8 cellular contexts compared by ENCODE assay signal in genomic region chr15:90934256-90934948, GRCh38. TPM values are rescaled to one million over a fixed set of nuclear protein-coding genes. Genes with fewer than 3 reads are reported as not detected.
DNase-seq lines count a peak whose midpoint lies in the region; ATAC-seq and TF ChIP-seq lines count a peak whose summit lies in the region.

No MANE protein-coding gene starts in this region.

- peak overlapping the region; percentile 77 for H2AFZ ChIP-seq in fibroblast of lung (ENCODE audit: low read length)

- H3K4me3 ChIP-seq in fibroblast of lung (replicated peaks in 1 of 4; ENCODE audit: control extremely low read depth in 1 of 4, insufficient read depth in 1 of 4, low read depth in 3 of 4, low read length in 4 of 4), result peak overlapping the region; percentile 76 to 89 (median 78)

- H3K4me2 ChIP-seq in fibroblast of lung (ENCODE audit: extremely low read depth, insufficient read depth, low read length), result peak overlapping the region; percentile 84

- no peaks in the 10 kb centered on the region for H3K9me3 ChIP-seq in fibroblast of lung (ENCODE audit: control insufficient read depth, insufficient read depth, low read depth, low read length)

- peaks cover 4% of the 10 kb centered on the region for H3K36me3 ChIP-seq in fibroblast of lung (ENCODE audit: control insufficient read depth, insufficient read depth, low read length)

- peak overlapping the region; percentile 95 for H3K27ac Mint-ChIP-seq in activated T-helper 1 cell treated with anti-CD3 and anti-CD28 coated beads, Interleukin-12 subunit alpha, Interleukin-12 subunit beta, Interleukin-2, Interleukin-4 antibody, amounts not matched to agents 30 ng/mL and 10 ng/mL and 1 ng/mL, durations not matched to agents 14 hours and 24 hours and 36 hours
- peak overlapping the region; percentile 90 to 99 (median 97) for H3K27ac Mint-ChIP-seq in naive thymus-derived CD8-positive, alpha-beta T cell
- H3K27ac Mint-ChIP-seq in stimulated activated memory B cell treated with anti-CD40 and anti-IgM and Interleukin-4, amounts not matched to agents 10 μg/mL and 1 μg/mL and 100 μg/mL, for 72 hours, result peak overlapping the region; percentile 68

- H3K27ac ChIP-seq in fibroblast of lung (ENCODE audit: insufficient read depth, low read length), result peak overlapping the region; percentile 75

- intact Hi-C loops in activated T-helper 1 cell treated with anti-CD3 and anti-CD28 coated beads, Interleukin-12 subunit alpha, Interleukin-12 subunit beta, Interleukin-2, Interleukin-4 antibody, amounts not matched to agents 30 ng/mL and 10 ng/mL and 1 ng/mL, durations not matched to agents 14 hours and 24 hours and 36 hours (cut with micrococcal nuclease), result loop anchor here (1.0 to 10.0 kb wide), 11 partner anchors 31 to 1950 kb away; partner anchors contain the start of genes AP3S2, CIB1, IDH2 and MAN2A2

- TF ChIP-seq CTCF in fibroblast of lung (conservative IDR thresholded peaks at IDR 0.05 in 1 of 2, IDR thresholded peaks at IDR 0.05 in 1 of 2; ENCODE audit: low read depth in 1 of 2, low read length in 2 of 2), result peak; percentile 83 to 97

- H3K4me3 Mint-ChIP-seq in activated T-helper 1 cell treated with anti-CD3 and anti-CD28 coated beads, Interleukin-12 subunit alpha, Interleukin-12 subunit beta, Interleukin-2, Interleukin-4 antibody, amounts not matched to agents 30 ng/mL and 10 ng/mL and 1 ng/mL, durations not matched to agents 14 hours and 24 hours and 36 hours, result peak overlapping the region; percentile 90
- H3K4me3 Mint-ChIP-seq in naive thymus-derived CD8-positive, alpha-beta T cell, result peak overlapping the region; percentile 83 to 99 (median 94)
- peak overlapping the region; percentile 82 for H3K4me3 Mint-ChIP-seq in stimulated activated memory B cell treated with anti-CD40 and anti-IgM and Interleukin-4, amounts not matched to agents 10 μg/mL and 1 μg/mL and 100 μg/mL, for 72 hours

- ATAC-seq in GM21723 (IDR thresholded peaks at IDR 0.05; ENCODE audit: unreplicated experiment), result peak; percentile 38
- peak; percentile 36 to 37 for ATAC-seq in naive thymus-derived CD8-positive, alpha-beta T cell
- peak; percentile 65 for ATAC-seq in stimulated activated memory B cell treated with anti-CD40 and anti-IgM and Interleukin-4, amounts not matched to agents 10 μg/mL and 1 μg/mL and 100 μg/mL, for 72 hours

- peaks cover 10% of the 10 kb centered on the region for H3K36me3 Mint-ChIP-seq in activated T-helper 1 cell treated with anti-CD3 and anti-CD28 coated beads, Interleukin-12 subunit alpha, Interleukin-12 subunit beta, Interleukin-2, Interleukin-4 antibody, amounts not matched to agents 30 ng/mL and 10 ng/mL and 1 ng/mL, durations not matched to agents 14 hours and 24 hours and 36 hours (ENCODE audit: low read depth)
- H3K36me3 Mint-ChIP-seq in naive thymus-derived CD8-positive, alpha-beta T cell, result peaks cover 0 to 12% (median 0%) of the 10 kb centered on the region in 3 donors
- peaks cover 12% of the 10 kb centered on the region for H3K36me3 Mint-ChIP-seq in stimulated activated memory B cell treated with anti-CD40 and anti-IgM and Interleukin-4, amounts not matched to agents 10 μg/mL and 1 μg/mL and 100 μg/mL, for 72 hours

- peaks cover 17% of the 10 kb centered on the region for H3K79me2 ChIP-seq in fibroblast of lung (ENCODE audit: control insufficient read depth, insufficient read depth, low read length)

- POLR2A ChIA-PET in naive thymus-derived CD8-positive, alpha-beta T cell (lab: Charles Lee), result interaction anchor here (0.5 to 12.4 kb wide), 12 partner anchors 9 to 935 kb away, joined by 3 to 237 read pairs (median 4); partner anchors contain the start of genes MAN2A2 and RCCD1

- H3K27me3 Mint-ChIP-seq in activated T-helper 1 cell treated with anti-CD3 and anti-CD28 coated beads, Interleukin-12 subunit alpha, Interleukin-12 subunit beta, Interleukin-2, Interleukin-4 antibody, amounts not matched to agents 30 ng/mL and 10 ng/mL and 1 ng/mL, durations not matched to agents 14 hours and 24 hours and 36 hours (ENCODE audit: insufficient read depth), result no peaks in the 10 kb centered on the region
- no peaks in the 10 kb centered on the region for H3K27me3 Mint-ChIP-seq in naive thymus-derived CD8-positive, alpha-beta T cell
- no peaks in the 10 kb centered on the region for H3K27me3 Mint-ChIP-seq in stimulated activated memory B cell treated with anti-CD40 and anti-IgM and Interleukin-4, amounts not matched to agents 10 μg/mL and 1 μg/mL and 100 μg/mL, for 72 hours

- no peaks in the 10 kb centered on the region for H3K27me3 ChIP-seq in fibroblast of lung (ENCODE audit: control insufficient read depth, insufficient read depth, low read length)

- H3K9ac ChIP-seq in fibroblast of lung (ENCODE audit: insufficient read depth, low read length), result peak overlapping the region; percentile 80

- DNase-seq in COLO829 (ENCODE audit: low spot score) (peak; percentile 95), LHCN-M2 (ENCODE audit: low read depth) (peak; percentile 77), RKO (ENCODE audit: low spot score) (peak; percentile 90), fibroblast of lung (ENCODE audit: low read depth in 2 of 2) (peak; percentile 71 to 82)
- peak; percentile 84 for DNase-seq in activated T-helper 1 cell treated with anti-CD3 and anti-CD28 coated beads, Interleukin-12 subunit alpha, Interleukin-12 subunit beta, Interleukin-2, Interleukin-4 antibody, amounts not matched to agents 30 ng/mL and 10 ng/mL and 1 ng/mL, durations not matched to agents 14 hours and 24 hours and 36 hours (ENCODE audit: low spot score)
- peak; percentile 74 to 90 (median 80) for DNase-seq in naive thymus-derived CD8-positive, alpha-beta T cell

- peaks cover 21% of the 10 kb centered on the region for H3K4me1 ChIP-seq in fibroblast of lung (ENCODE audit: control insufficient read depth, extremely low read depth, insufficient read depth, low read length)

- H4K20me1 ChIP-seq in fibroblast of lung (ENCODE audit: control insufficient read depth, extremely low read depth, insufficient read depth, low read length), result no peaks in the 10 kb centered on the region

- H3K4me1 Mint-ChIP-seq in activated T-helper 1 cell treated with anti-CD3 and anti-CD28 coated beads, Interleukin-12 subunit alpha, Interleukin-12 subunit beta, Interleukin-2, Interleukin-4 antibody, amounts not matched to agents 30 ng/mL and 10 ng/mL and 1 ng/mL, durations not matched to agents 14 hours and 24 hours and 36 hours (ENCODE audit: low read depth), result peaks cover 61% of the 10 kb centered on the region
- H3K4me1 Mint-ChIP-seq in naive thymus-derived CD8-positive, alpha-beta T cell, result peaks cover 24 to 54% (median 51%) of the 10 kb centered on the region in 4 donors
- H3K4me1 Mint-ChIP-seq in stimulated activated memory B cell treated with anti-CD40 and anti-IgM and Interleukin-4, amounts not matched to agents 10 μg/mL and 1 μg/mL and 100 μg/mL, for 72 hours, result peaks cover 48% of the 10 kb centered on the region

- no peaks in the 10 kb centered on the region for H3K9me3 Mint-ChIP-seq in activated T-helper 1 cell treated with anti-CD3 and anti-CD28 coated beads, Interleukin-12 subunit alpha, Interleukin-12 subunit beta, Interleukin-2, Interleukin-4 antibody, amounts not matched to agents 30 ng/mL and 10 ng/mL and 1 ng/mL, durations not matched to agents 14 hours and 24 hours and 36 hours
- H3K9me3 Mint-ChIP-seq in naive thymus-derived CD8-positive, alpha-beta T cell, result no peaks in the 10 kb centered on the region
- H3K9me3 Mint-ChIP-seq in stimulated activated memory B cell treated with anti-CD40 and anti-IgM and Interleukin-4, amounts not matched to agents 10 μg/mL and 1 μg/mL and 100 μg/mL, for 72 hours, result no peaks in the 10 kb centered on the region

RNA-seq across cellular contexts. Expression of gene UNC45A, which starts 0.7 kb away (rescaled TPM):
- total RNA-seq in LHCN-M2 (2014; rRNA removed), result 73.0 and 82.8 TPM in 2 replicates
- polyA plus RNA-seq in LHCN-M2 (2012), result 81.3 TPM
- total RNA-seq in activated T-helper 1 cell treated with anti-CD3 and anti-CD28 coated beads, Interleukin-12 subunit alpha, Interleukin-12 subunit beta, Interleukin-2, Interleukin-4 antibody, amounts not matched to agents 30 ng/mL and 10 ng/mL and 1 ng/mL, durations not matched to agents 14 hours and 24 hours and 36 hours, result 60.5 and 68.6 TPM in 2 replicates
- total RNA-seq in fibroblast of lung, result 88.6 and 104 TPM in 2 replicates
- polyA plus RNA-seq in fibroblast of lung, result 41.7 and 52.5 TPM in 2 replicates
- 61.0 and 84.9 TPM in 2 replicates for polyA plus RNA-seq in fibroblast of lung (2012)
- polyA minus RNA-seq in fibroblast of lung (ENCODE audit: low replicate concordance), result 73.2 and 101 TPM in 2 replicates
- 10 to 100 TPM; 53.7 to 57.9 TPM for total RNA-seq in naive thymus-derived CD8-positive, alpha-beta T cell
- 10 to 100 TPM; 53.4 to 73.7 (median 70.3) TPM for polyA plus RNA-seq in naive thymus-derived CD8-positive, alpha-beta T cell

RNA-seq across cellular contexts. Expression of gene HDDC3, which starts 2.1 kb away (rescaled TPM):
- 11.9 and 13.2 TPM in 2 replicates for total RNA-seq in LHCN-M2 (2014; rRNA removed)
- 9.4 TPM for polyA plus RNA-seq in LHCN-M2 (2012)
- 38.8 and 39.0 TPM in 2 replicates for total RNA-seq in activated T-helper 1 cell treated with anti-CD3 and anti-CD28 coated beads, Interleukin-12 subunit alpha, Interleukin-12 subunit beta, Interleukin-2, Interleukin-4 antibody, amounts not matched to agents 30 ng/mL and 10 ng/mL and 1 ng/mL, durations not matched to agents 14 hours and 24 hours and 36 hours
- 13.4 and 16.3 TPM in 2 replicates for total RNA-seq in fibroblast of lung
- 10.2 and 15.5 TPM in 2 replicates for polyA plus RNA-seq in fibroblast of lung
- polyA plus RNA-seq in fibroblast of lung (2012), result 11.0 and 18.3 TPM in 2 replicates
- polyA minus RNA-seq in fibroblast of lung (ENCODE audit: low replicate concordance), result 13.0 and 15.8 TPM in 2 replicates
- total RNA-seq in naive thymus-derived CD8-positive, alpha-beta T cell, result 10 to 100 TPM; 30.1 to 31.8 TPM
- polyA plus RNA-seq in naive thymus-derived CD8-positive, alpha-beta T cell, result 10 to 100 TPM; 34.1 to 47.6 (median 45.5) TPM

RNA-seq across cellular contexts. Expression of gene RCCD1, which starts 20.3 kb away (rescaled TPM):
- total RNA-seq in LHCN-M2 (2014; rRNA removed) (21.9 and 23.5 TPM in 2 replicates), fibroblast of lung (11.0 and 14.2 TPM in 2 replicates)
- polyA plus RNA-seq in LHCN-M2 (2012), result 14.4 TPM
- total RNA-seq in activated T-helper 1 cell treated with anti-CD3 and anti-CD28 coated beads, Interleukin-12 subunit alpha, Interleukin-12 subunit beta, Interleukin-2, Interleukin-4 antibody, amounts not matched to agents 30 ng/mL and 10 ng/mL and 1 ng/mL, durations not matched to agents 14 hours and 24 hours and 36 hours, result 26.4 and 27.2 TPM in 2 replicates
- polyA plus RNA-seq in fibroblast of lung, result 5.9 and 8.3 TPM in 2 replicates
- polyA plus RNA-seq in fibroblast of lung (2012), result 7.2 and 14.5 TPM in 2 replicates
- polyA minus RNA-seq in fibroblast of lung (ENCODE audit: low replicate concordance), result 4.6 and 8.1 TPM in 2 replicates
- total RNA-seq in naive thymus-derived CD8-positive, alpha-beta T cell, result 10 to 100 TPM; 15.7 to 15.8 TPM
- 1 to 10 TPM; 2.2 to 4.7 (median 3.1) TPM for polyA plus RNA-seq in naive thymus-derived CD8-positive, alpha-beta T cell

RNA-seq across cellular contexts. Expression of gene MAN2A2, which starts 31.3 kb away (rescaled TPM):
- total RNA-seq in LHCN-M2 (2014; rRNA removed), result 5.4 and 6.6 TPM in 2 replicates
- 10.1 TPM for polyA plus RNA-seq in LHCN-M2 (2012)
- total RNA-seq in activated T-helper 1 cell treated with anti-CD3 and anti-CD28 coated beads, Interleukin-12 subunit alpha, Interleukin-12 subunit beta, Interleukin-2, Interleukin-4 antibody, amounts not matched to agents 30 ng/mL and 10 ng/mL and 1 ng/mL, durations not matched to agents 14 hours and 24 hours and 36 hours, result 228 and 239 TPM in 2 replicates
- total RNA-seq in fibroblast of lung, result 18.2 and 36.0 TPM in 2 replicates
- polyA plus RNA-seq in fibroblast of lung, result 11.3 and 18.0 TPM in 2 replicates
- polyA plus RNA-seq in fibroblast of lung (2012), result 12.6 and 16.0 TPM in 2 replicates
- 69.8 and 80.4 TPM in 2 replicates for polyA minus RNA-seq in fibroblast of lung (ENCODE audit: low replicate concordance)
- total RNA-seq in naive thymus-derived CD8-positive, alpha-beta T cell, result 100 to 1,000 TPM; 126 to 139 TPM
- 1 to 10 TPM; 3.1 to 8.6 (median 3.7) TPM for polyA plus RNA-seq in naive thymus-derived CD8-positive, alpha-beta T cell

RNA-seq across cellular contexts. Expression of gene FES, which starts 50.1 kb away (rescaled TPM):
- total RNA-seq in LHCN-M2 (2014; rRNA removed) (0.34 and 0.64 TPM in 2 replicates), fibroblast of lung (23.4 and 31.2 TPM in 2 replicates)
- polyA plus RNA-seq in LHCN-M2 (2012), result 0.33 TPM
- 45.4 and 57.1 TPM in 2 replicates for total RNA-seq in activated T-helper 1 cell treated with anti-CD3 and anti-CD28 coated beads, Interleukin-12 subunit alpha, Interleukin-12 subunit beta, Interleukin-2, Interleukin-4 antibody, amounts not matched to agents 30 ng/mL and 10 ng/mL and 1 ng/mL, durations not matched to agents 14 hours and 24 hours and 36 hours
- polyA plus RNA-seq in fibroblast of lung, result 5.5 and 7.0 TPM in 2 replicates
- polyA plus RNA-seq in fibroblast of lung (2012), result 9.1 and 12.6 TPM in 2 replicates
- 19.3 and 27.0 TPM in 2 replicates for polyA minus RNA-seq in fibroblast of lung (ENCODE audit: low replicate concordance)
- total RNA-seq in naive thymus-derived CD8-positive, alpha-beta T cell, result 1 to 10 TPM; 2.8 to 3.5 TPM
- under 1 TPM in 2 of 3 donors, not detected in 1; 0.08 to 0.24 TPM for polyA plus RNA-seq in naive thymus-derived CD8-positive, alpha-beta T cell

Comparison
In these comparisons a context has a peak if more than half of its experiments do, and no peak if none do; other contexts are left out.
1. Peak in every context shown above with its lines: DNase-seq, ATAC-seq, H3K4me3 ChIP-seq and H3K27ac ChIP-seq.